In the genomic region with DNA sequence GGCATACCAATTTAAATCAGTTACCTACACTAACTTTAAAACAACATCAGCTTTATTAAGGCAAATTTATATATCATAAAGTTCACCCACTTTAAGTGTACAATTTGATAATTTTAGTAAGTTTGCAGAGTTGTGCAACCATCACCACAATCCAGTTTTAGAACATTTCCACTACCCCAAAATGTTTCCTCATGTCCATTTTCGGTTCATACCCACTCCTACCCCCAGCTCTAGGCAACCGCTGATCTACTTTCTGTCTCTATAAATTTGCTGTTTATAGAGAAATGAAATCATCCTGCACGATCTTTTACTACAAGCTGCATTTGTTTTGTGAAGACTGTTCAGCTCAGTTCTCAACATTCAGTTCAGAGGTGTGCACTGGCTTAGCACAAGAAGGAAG, we compare ENCODE assay signal across 18 cellular contexts.
DNase-seq lines count a peak whose midpoint lies in the region; ATAC-seq and TF ChIP-seq lines count a peak whose summit lies in the region.
"Had no signal": no experiment of that assay in that cellular context is flagged by ENCODE, and none has a peak within 500 bp of the region (broad histone marks: within the 10 kb centered on the region; RNA-seq: fewer than 3 reads in every experiment).

No MANE protein-coding gene starts in this region.

- ATAC-seq in HG02763 (IDR thresholded peaks at IDR 0.05; ENCODE audit: unreplicated experiment) (peak; percentile 35), memory B cell (ENCODE audit: low read depth) (peak; percentile 67), GM21367 (IDR thresholded peaks at IDR 0.05; ENCODE audit: unreplicated experiment) (no peak)
- ATAC-seq: left lobe of liver, Right ventricle myocardium inferior had no signal

- no peak for TF ChIP-seq CTCF in GM12865 (IDR thresholded peaks at IDR 0.05; ENCODE audit: insufficient read depth, low read depth, low read length, missing control alignments)

- H3K9me3 Mint-ChIP-seq in memory B cell = no peaks in the 10 kb centered on the region
- H3K9me3 Mint-ChIP-seq: T-helper 2 cell treated with Interferon-gamma antibody and Interleukin-4, amounts not matched to agents 5 μg/mL and 100 μg/mL, for 36 hours had no signal

- H3K27me3 Mint-ChIP-seq in memory B cell = no peaks in the 10 kb centered on the region

- H3K27ac Mint-ChIP-seq in memory B cell = no peak overlapping the region
- H3K27ac Mint-ChIP-seq: T-helper 2 cell treated with Interferon-gamma antibody and Interleukin-4, amounts not matched to agents 5 μg/mL and 100 μg/mL, for 36 hours had no signal

- peaks cover 54% of the 10 kb centered on the region for H3K4me1 Mint-ChIP-seq in memory B cell

- H3K4me3 ChIP-seq in GM12865 (ENCODE audit: low read depth, low read length) = no peak overlapping the region
- H3K4me3 ChIP-seq: ascending aorta, right lobe of liver had no signal

- H3K36me3 Mint-ChIP-seq in memory B cell = no peaks in the 10 kb centered on the region

- peak; percentile 64 for DNase-seq in GM12865 (ENCODE audit: low read depth)
- peak; percentile 92 for DNase-seq in NOMO-1 treated with DMSO at 0.1 percent for 48 hours (lab: John Stamatoyannopoulos, UW; ENCODE audit: unreplicated experiment)
- DNase-seq in memory B cell (ENCODE audit: low spot score in 2 of 2) = no peak
- no peak for DNase-seq in DMS79 (lab: John Stamatoyannopoulos, UW)
- no peak for DNase-seq in UCSD-AML1 (lab: John Stamatoyannopoulos, UW; ENCODE audit: unreplicated experiment)
- no peak for DNase-seq in activated CD4-positive, alpha-beta T cell treated with anti-CD3 and anti-CD28 coated beads, Interleukin-2, amount 50 U/mL, for 1 hour
- DNase-seq: activated CD4-positive, alpha-beta T cell treated with anti-CD3 and anti-CD28 coated beads for 4 hours; activated naive CD4-positive, alpha-beta T cell treated with Interleukin-2 at 50 U/mL for 16 hours; DMS 273 treated with DMSO at 0.1 percent for 48 hours; occipital lobe; right lobe of liver; stimulated activated CD4-positive, alpha-beta T cell treated with anti-CD3 and anti-CD28 coated beads, Interleukin-2, amount 100 ng/mL, for 24 hours had no signal

- peak overlapping the region; percentile 82 for H3K4me3 Mint-ChIP-seq in memory B cell
- H3K4me3 Mint-ChIP-seq: T-helper 2 cell treated with Interferon-gamma antibody and Interleukin-4, amounts not matched to agents 5 μg/mL and 100 μg/mL, for 36 hours had no signal

Comparison
In these comparisons a context has a peak if more than half of its experiments do, and no peak if none do; other contexts are left out.
1. DNase-seq: peak in GM12865 (single experiment) and NOMO-1 treated with DMSO at 0.1 percent for 48 hours (single experiment); none in memory B cell (0 of 2), DMS79 (single experiment), UCSD-AML1 (single experiment) and activated CD4-positive, alpha-beta T cell treated with anti-CD3 and anti-CD28 coated beads, Interleukin-2, amount 50 U/mL, for 1 hour (single experiment).